Comparison of ENCODE assay signal across 8 cellular contexts in genomic region chr10:87301466-87302115, GRCh38. TPM values are rescaled to one million over a fixed set of nuclear protein-coding genes. Genes with fewer than 3 reads are reported as not detected.
DNase-seq lines count a peak whose midpoint lies in the region; ATAC-seq and TF ChIP-seq lines count a peak whose summit lies in the region.
"Not testable (repeated sequence)": the region's sequence is repeated elsewhere in the genome, so short reads cannot be mapped to it uniquely, and the experiment has no call there.

No MANE protein-coding gene starts in this region.

- not testable (repeated sequence) for H3K4me3 ChIP-seq in AG04449 (ENCODE audit: low read depth, low read length); Panc1 (ENCODE audit: low read depth in 2 of 2, low read length in 2 of 2); dorsolateral prefrontal cortex; mucosa of descending colon

- POLR2A ChIA-PET in AG04449 (lab: Yijun Ruan, JAX); Panc1 (lab: Charles Lee): not testable (repeated sequence)

- H3K9me3 ChIP-seq in Panc1 (ENCODE audit: control insufficient read depth, insufficient read depth, low read depth, low read length); mucosa of descending colon: not testable (repeated sequence)

- peak; percentile 13 for TF ChIP-seq CTCF in AG04449 (IDR thresholded peaks at IDR 0.05; ENCODE audit: insufficient read depth, low read length, missing control alignments)
- TF ChIP-seq CTCF in Panc1 (IDR thresholded peaks at IDR 0.05); mucosa of descending colon (IDR thresholded peaks at IDR 0.05): not testable (repeated sequence)
- peak in 44 of 56 donors; percentile 14 to 51 (median 34) for TF ChIP-seq CTCF in dorsolateral prefrontal cortex (IDR thresholded peaks at IDR 0.05 in 54 of 56, conservative IDR thresholded peaks at IDR 0.05 in 2 of 56; ENCODE audit: low read depth in 1 of 56, partially characterized antibody in 56 of 56)

- DNase-seq in AG04449 (ENCODE audit: low read depth, low spot score); Panc1 (ENCODE audit: low read depth, low spot score): not testable (repeated sequence)
- DNase-seq in activated T-cell treated with anti-CD3 and anti-CD28 coated beads for 24 hours (ENCODE audit: low read depth) (peak; percentile 15), dorsolateral prefrontal cortex (peak; percentile 15 to 61 (median 30)), mucosa of descending colon (peak; percentile 53 to 69 (median 57))
- peak; percentile 2 to 15 for DNase-seq in stimulated activated CD4-positive, alpha-beta T cell treated with anti-CD3 and anti-CD28 coated beads, Interleukin-4, amount 100 ng/mL, for 48 hours (ENCODE audit: low read depth in 2 of 2)

- H3K27ac ChIP-seq in Panc1 (ENCODE audit: low read length); dorsolateral prefrontal cortex: not testable (repeated sequence)

- intact Hi-C loops in Panc1 (cut with micrococcal nuclease; ENCODE audit: unreplicated experiment); dorsolateral prefrontal cortex (cut with DNase I); mucosa of descending colon (cut with DNase I, micrococcal nuclease): not testable (repeated sequence)

- BruUV-seq in Panc1 (replicated peaks; lab: Mats Ljungman, UMichigan) = not testable (repeated sequence)

- H3K4me1 ChIP-seq in Panc1 (ENCODE audit: control insufficient read depth, insufficient read depth, low read length); mucosa of descending colon (ENCODE audit: low read depth): not testable (repeated sequence)

- ATAC-seq in GM19372 (IDR thresholded peaks at IDR 0.05; ENCODE audit: low read depth, unreplicated experiment) = peak; percentile 96
- ATAC-seq in HG02852 (IDR thresholded peaks at IDR 0.05; ENCODE audit: unreplicated experiment) = peak; percentile 92
- peak; percentile 97 for ATAC-seq in Panc1
- peak; percentile 99 for ATAC-seq in mucosa of descending colon

- H3K36me3 ChIP-seq in Panc1 (ENCODE audit: control insufficient read depth, insufficient read depth, low read length); mucosa of descending colon (ENCODE audit: low read depth): not testable (repeated sequence)

- in situ Hi-C loops in Panc1 (cut with HindIII; ENCODE audit: low pct_unique_long_range_greater_than_20kb, low sequenced_read_pairs) = not testable (repeated sequence)

- not testable (repeated sequence) for H3K27me3 ChIP-seq in Panc1 (ENCODE audit: control insufficient read depth, insufficient read depth, low read length); dorsolateral prefrontal cortex

- CTCF ChIA-PET in AG04449 (lab: Yijun Ruan, JAX); Panc1 (lab: Charles Lee): not testable (repeated sequence)

RNA-seq across cellular contexts. Expression of gene NUTM2D, which starts 56.0 kb away (rescaled TPM):
- total RNA-seq in Panc1 (2021; ENCODE audit: unreplicated experiment) (1.5 TPM), dorsolateral prefrontal cortex (10 to 100 TPM in 15 of 120 experiments, 1 to 10 TPM in 104, under 1 TPM in 1; 0.52 to 16.3 (median 6.7) TPM), mucosa of descending colon (1 to 10 TPM; 7.0 to 7.2 (median 7.1) TPM)
- 1.2 TPM for polyA plus RNA-seq in Panc1 (2012; ENCODE audit: insufficient read length)
